In the genomic region with DNA sequence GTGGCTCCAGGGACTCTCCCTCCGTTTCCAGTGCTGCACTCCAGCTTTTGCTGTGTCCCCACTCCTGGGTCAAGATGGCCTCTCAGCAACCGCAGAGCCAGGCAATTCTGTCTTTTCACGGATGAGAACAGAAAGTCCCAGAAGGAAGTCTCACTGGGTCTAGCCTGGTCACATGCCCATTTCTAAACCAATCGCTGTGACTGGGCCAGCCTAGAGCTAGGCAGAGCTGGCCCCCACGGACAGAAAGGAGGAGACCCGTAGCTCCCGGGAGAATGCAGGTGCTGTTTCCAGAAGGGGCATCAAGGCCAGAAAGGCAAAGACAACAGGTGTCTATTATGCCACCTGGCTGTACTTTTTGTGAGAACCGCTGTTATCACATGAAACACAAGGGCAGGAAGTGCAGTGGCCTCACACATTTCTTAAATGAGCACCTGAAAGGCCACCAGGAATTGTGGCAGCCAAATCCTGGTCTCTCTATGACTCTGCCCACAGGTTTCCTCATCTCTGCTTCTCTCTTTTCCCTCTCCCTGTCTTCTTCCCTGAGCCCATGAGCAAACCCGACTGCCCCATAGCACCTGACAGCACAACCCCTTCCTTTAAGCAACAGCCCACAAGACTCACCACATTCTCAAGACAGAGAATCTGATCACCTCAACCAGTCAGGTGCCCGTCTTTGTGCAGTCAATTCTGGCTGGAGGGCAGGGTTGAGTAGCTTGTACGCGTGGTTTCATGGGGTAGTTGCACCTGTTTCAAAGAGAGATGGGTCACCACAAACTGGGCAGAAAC, we compare ENCODE assay signal across 8 cellular contexts. TPM values are rescaled to one million over a fixed set of nuclear protein-coding genes. Genes with fewer than 3 reads are reported as not detected.
DNase-seq lines count a peak whose midpoint lies in the region; ATAC-seq, FAIRE-seq and TF ChIP-seq lines count a peak whose summit lies in the region.

No MANE protein-coding gene starts in this region.

- no peaks in the 10 kb centered on the region for H3K27me3 ChIP-seq in CD4-positive, CD25-positive, alpha-beta regulatory T cell (ENCODE audit: control insufficient read depth, insufficient read depth, low read length)
- no peaks in the 10 kb centered on the region for H3K27me3 ChIP-seq in GM12878 (replicated peaks in 1 of 2; ENCODE audit: control insufficient read depth in 2 of 2, insufficient read depth in 2 of 2, low read length in 1 of 2)

- TF ChIP-seq EP300 in GM12878 (IDR thresholded peaks at IDR 0.05; ENCODE audit: borderline replicate concordance in 1 of 2, control insufficient read depth in 1 of 2, low read depth in 2 of 2, low read length in 2 of 2): peak; percentile 36 to 54; a peak in 2 of 4 replicates

- H2AFZ ChIP-seq in GM12878 (ENCODE audit: control insufficient read depth, low read depth, low read length): peak overlapping the region; percentile 84

- in situ Hi-C loops in GM12878 (cut with MboI): no loop called here

- no peaks in the 10 kb centered on the region for H3K79me2 ChIP-seq in GM12878 (ENCODE audit: control insufficient read depth, insufficient read depth, low read length)

- H3K9me3 Mint-ChIP-seq in CD4-positive, CD25-positive, alpha-beta regulatory T cell: no peaks in the 10 kb centered on the region

- no peaks in the 10 kb centered on the region for H3K9me3 ChIP-seq in CD4-positive, CD25-positive, alpha-beta regulatory T cell (ENCODE audit: control insufficient read depth in 2 of 2, low read length in 2 of 2)
- no peaks in the 10 kb centered on the region for H3K9me3 ChIP-seq in GM12878 (replicated peaks; ENCODE audit: control insufficient read depth, insufficient read depth, low read length)

- TF ChIP-seq CTCF in GM12878 (IDR thresholded peaks at IDR 0.05 in 2 of 3, conservative IDR thresholded peaks at IDR 0.05 in 1 of 3; ENCODE audit: control insufficient read depth in 2 of 3, extremely low read depth in 1 of 3, insufficient read depth in 1 of 3, low read depth in 3 of 3, low read length in 3 of 3): no peak

- H3K9ac ChIP-seq in GM12878 (ENCODE audit: control insufficient read depth, insufficient read depth, low read length): peak overlapping the region; percentile 21

- H3K27me3 Mint-ChIP-seq in CD4-positive, CD25-positive, alpha-beta regulatory T cell: peaks cover 11% of the 10 kb centered on the region

- H3K4me3 Mint-ChIP-seq in CD4-positive, CD25-positive, alpha-beta regulatory T cell: peak overlapping the region in 1 of 4 donors; percentile 5

- peak overlapping the region in 1 of 3 donors; percentile 49 for H3K27ac Mint-ChIP-seq in CD4-positive, CD25-positive, alpha-beta regulatory T cell

- SMC1A ChIA-PET in GM12878 (lab: Charles Lee; ENCODE audit: uncharacterized antibody, unreplicated experiment): interaction anchor here (0.5 to 2.4 kb wide), 18 partner anchors 17 to 165 kb away, joined by 3 to 12 read pairs (median 4); partner anchors contain the start of gene SLC9A8

- no peaks in the 10 kb centered on the region for H3K4me1 ChIP-seq in CD4-positive, CD25-positive, alpha-beta regulatory T cell (ENCODE audit: control insufficient read depth, insufficient read depth, low read length, poor library complexity, severe bottlenecking)
- H3K4me1 ChIP-seq in GM12878 (ENCODE audit: control insufficient read depth, insufficient read depth, low read length): peaks cover 17% of the 10 kb centered on the region

- CTCF ChIA-PET in GM12878 (lab: Yijun Ruan, JAX): interaction anchor here (0.7 to 2.0 kb wide), 10 partner anchors 9 to 142 kb away, joined by 3 to 8 read pairs (median 3); no protein-coding TSS in a partner anchor

- BruUV-seq in GM12878 (replicated peaks; lab: Mats Ljungman, UMichigan): no TSS peak

- peaks cover 6 to 12% (median 8%) of the 10 kb centered on the region in 4 donors for H3K4me1 Mint-ChIP-seq in CD4-positive, CD25-positive, alpha-beta regulatory T cell

- WGBS in GM12878 (ENCODE audit: insufficient coverage, insufficient replicate concordance, low lambda C conversion rate, missing lambda C conversion rate): 6% methylated on average over 12 of the region's 12 CpGs

- RAD21 ChIA-PET in GM12878 (lab: Charles Lee; ENCODE audit: unreplicated experiment): interaction anchor here (0.6 to 3.4 kb wide), 12 partner anchors 24 to 165 kb away, joined by 3 to 10 read pairs (median 4); no protein-coding TSS in a partner anchor

- DNase-seq in CD4-positive, CD25-positive, alpha-beta regulatory T cell: peak in 2 of 3 donors; percentile 13 to 37
- DNase-seq in GM19240 (ENCODE audit: insufficient read length, low spot score) (peak; percentile 41), GM12878 (ENCODE audit: low read depth, low spot score) (peak; percentile 86), SHP77 treated with DMSO at 0.1 percent for 48 hours (lab: John Stamatoyannopoulos, UW) (no peak), DMS 273 treated with DMSO at 0.1 percent for 48 hours (lab: John Stamatoyannopoulos, UW) (no peak), NCI-H446 (lab: John Stamatoyannopoulos, UW) (no peak), NCI-H1436 (lab: John Stamatoyannopoulos, UW) (no peak)

- H3K36me3 ChIP-seq in CD4-positive, CD25-positive, alpha-beta regulatory T cell (ENCODE audit: control insufficient read depth, insufficient read depth, low read length): no peaks in the 10 kb centered on the region
- H3K36me3 ChIP-seq in GM12878 (ENCODE audit: control insufficient read depth in 2 of 2, insufficient read depth in 2 of 2, low read length in 1 of 2): no peaks in the 10 kb centered on the region

- no peak overlapping the region for H3K27ac ChIP-seq in CD4-positive, CD25-positive, alpha-beta regulatory T cell (ENCODE audit: insufficient read depth, low read length, poor library complexity, severe bottlenecking)
- H3K27ac ChIP-seq in GM12878 (ENCODE audit: control insufficient read depth, insufficient read depth): peak overlapping the region; percentile 81

- TF ChIP-seq RAD21 in GM12878 (IDR thresholded peaks at IDR 0.05; ENCODE audit: insufficient read depth, low read depth, low read length): no peak

- POLR2A ChIA-PET in GM12878 (lab: Charles Lee): interaction anchor here (0.6 to 1.8 kb wide), 11 partner anchors 18 to 116 kb away, joined by 3 to 9 read pairs (median 5); no protein-coding TSS in a partner anchor

- no peaks in the 10 kb centered on the region for H4K20me1 ChIP-seq in GM12878 (ENCODE audit: control insufficient read depth, insufficient read depth)

- FAIRE-seq in GM12878 (lab: Jason Lieb, UNC): peak; percentile 92

- no peak overlapping the region for H3K4me3 ChIP-seq in CD4-positive, CD25-positive, alpha-beta regulatory T cell (ENCODE audit: low read depth, low read length)
- peak overlapping the region; percentile 52; the same call in 1 of the 2 replicates for H3K4me3 ChIP-seq in GM12878

- no peak for TF ChIP-seq POLR2A in GM12878 (IDR thresholded peaks at IDR 0.05; ENCODE audit: low read depth, low read length)

- ATAC-seq in CD4-positive, CD25-positive, alpha-beta regulatory T cell (ENCODE audit: low read depth in 2 of 2): peak; percentile 28 to 43
- ATAC-seq in HG03139 (IDR thresholded peaks at IDR 0.05; ENCODE audit: unreplicated experiment) (peak; percentile 68), GM12878 (peak; percentile 92)

- intact Hi-C loops in GM12878 (cut with micrococcal nuclease; ENCODE audit: unreplicated experiment): loop anchor here (1.0 kb wide), 1 partner anchor 35 kb away; no protein-coding TSS in a partner anchor

- no peaks in the 10 kb centered on the region for H3K36me3 Mint-ChIP-seq in CD4-positive, CD25-positive, alpha-beta regulatory T cell

- peak overlapping the region; percentile 73 for H3K4me2 ChIP-seq in GM12878 (ENCODE audit: control insufficient read depth, insufficient read depth)

TF ChIP-seq in GM12878, 131 proteins besides CTCF, POLR2A, EP300 and RAD21 (continues in another document):
- no peak for TF ChIP-seq KDM1A (IDR thresholded peaks at IDR 0.05; ENCODE audit: borderline replicate concordance)
- TF ChIP-seq EED (IDR thresholded peaks at IDR 0.05; ENCODE audit: low read depth): peak; percentile 77
- peak; percentile 67 for TF ChIP-seq ATF7 (IDR thresholded peaks at IDR 0.05; ENCODE audit: low read depth)
- peak; percentile 41; the same call in 1 of the 2 replicates for TF ChIP-seq ZBED1 (IDR thresholded peaks at IDR 0.05; ENCODE audit: borderline replicate concordance)
- no peak for TF ChIP-seq TBL1XR1 (IDR thresholded peaks at IDR 0.05; ENCODE audit: low read depth, low read length)
- TF ChIP-seq DPF2 (IDR thresholded peaks at IDR 0.05): peak; percentile 67; the same call in 1 of the 2 replicates
- TF ChIP-seq BCL11A (IDR thresholded peaks at IDR 0.05; ENCODE audit: low read depth, low read length): peak; percentile 60; the same call in 1 of the 2 replicates
- peak; percentile 73 for TF ChIP-seq NBN (IDR thresholded peaks at IDR 0.05)
- TF ChIP-seq, protein P1, sequence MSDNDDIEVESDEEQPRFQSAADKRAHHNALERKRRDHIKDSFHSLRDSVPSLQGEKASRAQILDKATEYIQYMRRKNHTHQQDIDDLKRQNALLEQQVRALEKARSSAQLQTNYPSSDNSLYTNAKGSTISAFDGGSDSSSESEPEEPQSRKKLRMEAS (IDR thresholded peaks at IDR 0.05; ENCODE audit: low read depth, low read length): peak; percentile 77
- no peak for TF ChIP-seq LARP7 (IDR thresholded peaks at IDR 0.05)
- TF ChIP-seq SMAD5 (IDR thresholded peaks at IDR 0.05; ENCODE audit: low read depth): no peak

RNA-seq across cellular contexts. Expression of gene B4GALT5, which starts 37.1 kb away (rescaled TPM):
- total RNA-seq in CD4-positive, CD25-positive, alpha-beta regulatory T cell: 13.6 TPM
- 1 to 10 TPM in 2 of 4 donors, under 1 TPM in 2; 0.45 to 1.5 (median 1.00) TPM for polyA plus RNA-seq in CD4-positive, CD25-positive, alpha-beta regulatory T cell
- total RNA-seq in GM12878 (2013; cell fraction: nucleolus; rRNA removed): 50.1 and 53.1 TPM in 2 replicates
- total RNA-seq in GM12878 (2014; rRNA removed) (11.6 and 12.7 TPM in 2 replicates), GM12878 (2014; rRNA removed; fragmentation: Illumina TruSeq; extraction: Trizol) (25.2 and 25.4 TPM in 2 replicates), GM12878 (2021) (28.3 and 28.7 TPM in 2 replicates)
- polyA plus RNA-seq in GM12878 (2011; ENCODE audit: low read depth): 8.9 TPM
- polyA plus RNA-seq in GM12878 (2011; rRNA removed) (55.5 and 58.7 TPM in 2 replicates), GM12878 (2014; fragmentation: Illumina TruSeq; extraction: Trizol) (34.9 and 37.4 TPM in 2 replicates), GM12878 (2014; fragmentation: Nextera tagmentation; extraction: Ambion mirVana) (10 to 100 TPM; 10.0 to 15.3 TPM), GM12878 (2014; rRNA removed) (24.6 and 25.5 TPM in 2 replicates), GM12878 (2016; fragmentation: Nextera tagmentation; extraction: Ambion mirVana) (1 to 10 TPM; 2.0 to 2.8 TPM)
- 42.2 and 48.9 TPM in 2 replicates for polyA plus RNA-seq in GM12878 (2011; cell fraction: cytosol; rRNA removed)
- 21.1 and 21.3 TPM in 2 replicates for polyA plus RNA-seq in GM12878 (2011; cell fraction: nucleus; rRNA removed)
- polyA plus RNA-seq in GM12878 (2012): 11.5 and 15.5 TPM in 2 replicates
- 54.9 and 59.8 TPM in 2 replicates for polyA minus RNA-seq in GM12878 (2011; rRNA and poly(A)+ RNA removed)
- polyA minus RNA-seq in GM12878 (2011; cell fraction: cytosol; rRNA and poly(A)+ RNA removed): 21.9 and 23.4 TPM in 2 replicates
- polyA minus RNA-seq in GM12878 (2011; cell fraction: nucleus; rRNA and poly(A)+ RNA removed): 6.4 and 9.8 TPM in 2 replicates

Comparison
In these comparisons a context has a peak if more than half of its experiments do, and no peak if none do; other contexts are left out.
1. ATAC-seq: peak in every context shown above with its lines; median percentile 92 in GM12878; 68 in HG03139; 36 in CD4-positive, CD25-positive, alpha-beta regulatory T cell.
2. DNase-seq: peak in CD4-positive, CD25-positive, alpha-beta regulatory T cell (2 of 3), GM19240 (single experiment) and GM12878 (single experiment); none in SHP77 treated with DMSO at 0.1 percent for 48 hours (single experiment), DMS 273 treated with DMSO at 0.1 percent for 48 hours (single experiment), NCI-H446 (0 of 2) and NCI-H1436 (single experiment).